28 cellular contexts compared by ENCODE assay signal in the genomic region with DNA sequence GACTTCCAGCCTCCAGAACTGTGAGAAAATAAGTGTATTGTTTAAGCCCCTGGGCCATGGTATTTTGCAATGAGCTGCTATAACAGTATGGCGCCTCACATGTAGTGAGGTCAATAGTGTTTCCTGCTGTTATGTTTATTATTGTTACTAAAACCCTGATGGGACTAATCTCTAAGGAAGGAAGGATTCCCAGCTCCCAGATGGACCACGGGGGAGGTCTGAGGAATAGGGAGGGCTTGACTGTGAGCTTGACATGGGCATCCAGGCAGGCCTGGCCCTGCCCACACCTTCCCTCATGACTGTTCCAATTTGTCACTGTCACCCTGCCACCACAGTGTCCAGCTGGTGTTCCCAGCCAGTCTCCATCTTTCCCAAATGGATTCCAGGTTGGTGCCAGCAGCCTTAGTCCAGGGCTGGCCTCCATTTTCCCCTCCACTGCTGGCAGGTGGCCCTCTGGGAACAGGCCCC. TPM values are rescaled to one million over a fixed set of nuclear protein-coding genes. Genes with fewer than 3 reads are reported as not detected.
DNase-seq lines count a peak whose midpoint lies in the region; ATAC-seq and TF ChIP-seq lines count a peak whose summit lies in the region.
"Had no signal": no experiment of that assay in that cellular context is flagged by ENCODE, and none has a peak within 500 bp of the region (broad histone marks: within the 10 kb centered on the region; RNA-seq: fewer than 3 reads in every experiment).

No MANE protein-coding gene starts in this region.

- ATAC-seq in thoracic aorta (ENCODE audit: insufficient number of reproducible peaks, low FRiP score, low read depth): no peak
- ATAC-seq: heart left ventricle; left colon; natural killer cell; sciatic nerve; stimulated activated naive CD8-positive, alpha-beta T cell treated with anti-CD3 and anti-CD28 coated beads, Interleukin-15, amount 100 ng/mL, for 72 hours had no signal

- H3K4me3 ChIP-seq in MG63: no peak overlapping the region
- no peak overlapping the region for H3K4me3 ChIP-seq in thoracic aorta
- H3K4me3 ChIP-seq: adrenal gland, heart left ventricle, PC-9, transverse colon had no signal

- TF ChIP-seq CTCF in thoracic aorta (IDR thresholded peaks at IDR 0.05): no peak

- H3K9me3 ChIP-seq in MG63: peaks cover 9% of the 10 kb centered on the region
- peaks cover 2% of the 10 kb centered on the region for H3K9me3 ChIP-seq in thoracic aorta
- H3K9me3 ChIP-seq: adrenal gland had no signal

- DNase-seq in MG63 (peak; percentile 51), cerebellum (ENCODE audit: low spot score) (peak; percentile 84), medulla oblongata (ENCODE audit: extremely low spot score) (peak; percentile 12), thoracic aorta (ENCODE audit: low spot score) (no peak), NCI-H146 (lab: John Stamatoyannopoulos, UW) (no peak), AG20443 (ENCODE audit: low spot score) (no peak), NCI-H226 (no peak)
- DNase-seq: activated CD4-positive, CD25-positive, alpha-beta regulatory T cell treated with anti-CD3 and anti-CD28 coated beads, Interleukin-2, amount 50 U/mL, for 72 hours; activated naive CD4-positive, alpha-beta T cell; activated T-cell treated with anti-CD3 and anti-CD28 coated beads, Interleukin-2, amount 50 U/mL, for 24 hours; CD4-positive, CD25-positive, alpha-beta regulatory T cell; heart left ventricle; left colon; midbrain; MV-4-11; natural killer cell; NCI-H2171; NCI-H524; NK-92 treated with Interleukin-12 subunit alpha and Interleukin-12 subunit beta, amount 100 ng/mL, for 24 hours; PC-9; SIG-M5; stimulated activated naive CD8-positive, alpha-beta T cell treated with anti-CD3 and anti-CD28 coated beads, Interleukin-15, amount 100 ng/mL, for 72 hours; T-helper 1 cell; transverse colon had no signal

- H3K36me3 ChIP-seq in MG63 (no peaks in the 10 kb centered on the region), thoracic aorta (no peaks in the 10 kb centered on the region)
- H3K36me3 ChIP-seq: adrenal gland, transverse colon had no signal

- H3K27me3 ChIP-seq in MG63 (no peaks in the 10 kb centered on the region), thoracic aorta (replicated peaks; ENCODE audit: insufficient read depth) (no peaks in the 10 kb centered on the region)
- H3K27me3 ChIP-seq: adrenal gland, heart left ventricle, transverse colon had no signal

- peaks cover 39 to 58% of the 10 kb centered on the region in 2 donors for H3K4me1 ChIP-seq in thoracic aorta (ENCODE audit: control insufficient read depth in 1 of 2, low read depth in 2 of 2)
- H3K4me1 ChIP-seq: parathyroid adenoma had no signal

- H3K27ac ChIP-seq in thoracic aorta: peak overlapping the region; percentile 96 to 98
- H3K27ac ChIP-seq: adrenal gland, heart left ventricle, KMS-11, parathyroid adenoma, PC-9, transverse colon had no signal

RNA-seq across cellular contexts. Expression of gene SLC41A3, which starts 14.5 kb away (rescaled TPM):
- 55.6 and 63.0 TPM in 2 replicates for total RNA-seq in MG63 (2014; rRNA removed; shearing (Covaris generic); ENCODE audit: low replicate concordance)
- 46.5 TPM for total RNA-seq in cerebellum
- total RNA-seq in thoracic aorta: 100 to 1,000 TPM in 1 of 2 donors, 10 to 100 TPM in 1; 70.9 to 106 TPM

Comparison
In these comparisons a context has a peak if more than half of its experiments do, and no peak if none do; other contexts are left out.
1. DNase-seq: peak in MG63 (single experiment), cerebellum (single experiment) and medulla oblongata (single experiment); none in thoracic aorta (single experiment), NCI-H146 (single experiment), AG20443 (single experiment) and NCI-H226 (single experiment).